ENCODE assay signal across 18 cellular contexts in genomic region chr12:116416161-116416560, GRCh38.
A peak's percentile ranks its signal among the peaks of the same experiment; 100 is the strongest.
DNase-seq lines count a peak whose midpoint lies in the region; ATAC-seq and TF ChIP-seq lines count a peak whose summit lies in the region.
"Had no signal": no experiment of that assay in that cellular context is flagged by ENCODE, and none has a peak within 500 bp of the region (broad histone marks: within the 10 kb centered on the region; RNA-seq: fewer than 3 reads in every experiment).

No MANE protein-coding gene starts in this region.

- H4K20me1 ChIP-seq in IMR-90 (ENCODE audit: insufficient read depth, low read length) = no peaks in the 10 kb centered on the region
- H4K20me1 ChIP-seq: BLaER1 treated with 17β-estradiol and CSF1 and Interleukin-3, amounts not matched to agents 10 nM and 100 nM had no signal

- no peak overlapping the region for H3K56ac ChIP-seq in IMR-90 (ENCODE audit: extremely low read depth, insufficient read depth, low read length)

- POLR2A ChIA-PET in IMR-90 (lab: Charles Lee; ENCODE audit: unreplicated experiment) = no interaction called here

- in situ Hi-C loops in IMR-90 (cut with MboI; ENCODE audit: low sequenced_read_pairs) = no loop called here

- intact Hi-C loops in IMR-90 (cut with micrococcal nuclease) (no loop called here), ascending aorta (cut with DNase I) (no loop called here)

- H3K4ac ChIP-seq in IMR-90 (ENCODE audit: low read depth, low read length) = 0 out of 2 replicates have a peak overlapping the region, but pooled peaks have one; percentile 1

- H2BK20ac ChIP-seq in IMR-90 (ENCODE audit: low read depth, low read length) = no peak overlapping the region

- TF ChIP-seq POLR2A in IMR-90 (IDR thresholded peaks at IDR 0.05; ENCODE audit: low read depth, low read length) = no peak

- H3K14ac ChIP-seq in IMR-90 (replicated peaks; ENCODE audit: low read depth, low read length) = peak overlapping the region; percentile 63; the same call in 1 of the 2 replicates

- H3K4me3 ChIP-seq in IMR-90 (ENCODE audit: insufficient read depth, low read depth, low read length) (no peak overlapping the region), ascending aorta (no peak overlapping the region)
- H3K4me3 ChIP-seq: BLaER1 treated with 17β-estradiol and CSF1 and Interleukin-3, amounts not matched to agents 10 nM and 100 nM; SJSA1 had no signal

- H3K27ac ChIP-seq in IMR-90 (ENCODE audit: insufficient read depth, low read length) = no peak overlapping the region
- H3K27ac ChIP-seq in ascending aorta = no peak overlapping the region
- H3K27ac ChIP-seq: BLaER1 treated with 17β-estradiol and CSF1 and Interleukin-3, amounts not matched to agents 10 nM and 100 nM; RWPE1; SJSA1 had no signal

- peak overlapping the region; percentile 46; the same call in 1 of the 3 replicates for H2BK15ac ChIP-seq in IMR-90 (ENCODE audit: low read depth, low read length)

- ATAC-seq in IMR-90 (ENCODE audit: low read depth) = peak; percentile 53
- no peak for ATAC-seq in HG03460 (IDR thresholded peaks at IDR 0.05; ENCODE audit: unreplicated experiment)

- H4K91ac ChIP-seq in IMR-90 (ENCODE audit: insufficient read depth, low read depth, low read length) = no peak overlapping the region

- no peak for TF ChIP-seq RAD21 in IMR-90 (IDR thresholded peaks at IDR 0.05; ENCODE audit: low read length)

- H2AFZ ChIP-seq in IMR-90 (replicated peaks; ENCODE audit: low read length, poor library complexity) = no peak overlapping the region

- H4K8ac ChIP-seq in IMR-90 (ENCODE audit: low read depth in 2 of 2, low read length in 2 of 2) = no peak overlapping the region

- H3K23ac ChIP-seq in IMR-90 (ENCODE audit: low read depth, low read length) = no peak overlapping the region

- dilution Hi-C loops in IMR-90 (cut with HindIII; ENCODE audit: low sequenced_read_pairs, unreplicated experiment) = no loop called here

- no peak overlapping the region; the same call in none of the 2 replicates for H2AK5ac ChIP-seq in IMR-90 (ENCODE audit: low read depth, low read length)

- H3K4me1 ChIP-seq in IMR-90 (ENCODE audit: control insufficient read depth, insufficient read depth, low read length) (peaks cover 2% of the 10 kb centered on the region; the same call in 1 of the 2 replicates), ascending aorta (peaks cover 0 to 2% of the 10 kb centered on the region in 2 donors)

- no CpG with 5 or more reads among the region's 4 CpGs for WGBS in IMR-90 (ENCODE audit: extremely low coverage in 2 of 2, insufficient read length in 1 of 2), 2 experiments

- CTCF ChIA-PET in IMR-90 (lab: Yijun Ruan, JAX) = interaction anchor here (0.7 kb wide), 1 partner anchor 1688 kb away, joined by 4 read pairs; no protein-coding TSS in a partner anchor

- no TSS peak for BruUV-seq in IMR-90 (replicated peaks; lab: Mats Ljungman, UMichigan)

- H2AK9ac ChIP-seq in IMR-90 (replicated peaks; ENCODE audit: low read depth, low read length, poor library complexity) = no peak overlapping the region

- H2BK5ac ChIP-seq in IMR-90 (ENCODE audit: low read depth, low read length, poor library complexity, severe bottlenecking) = no peak overlapping the region

- DNase-seq in ELR (ENCODE audit: low read depth) (peak; percentile 28), IMR-90 (no peak), hepatic stellate cell (ENCODE audit: low spot score) (peak; percentile 25), renal cortical epithelial cell (ENCODE audit: low read depth) (peak; percentile 13), NCI-H748 treated with DMSO at 0.1 percent for 48 hours (lab: John Stamatoyannopoulos, UW) (no peak), NCI-H128 (lab: John Stamatoyannopoulos, UW; ENCODE audit: unreplicated experiment) (no peak), ascending aorta (ENCODE audit: low spot score in 2 of 2) (no peak)
- DNase-seq: DMS153, GDM1, MV-4-11, NCI-H1436, NCI-H2029 treated with DMSO at 0.1 percent for 48 hours, NCI-H524 treated with DMSO at 0.1 percent for 48 hours, SW 1271 had no signal

- no peak overlapping the region for H4K5ac ChIP-seq in IMR-90 (ENCODE audit: low read depth, low read length)

- H3K18ac ChIP-seq in IMR-90 (ENCODE audit: low read depth, low read length) = no peak overlapping the region

- no peak overlapping the region for H3K4me2 ChIP-seq in IMR-90 (ENCODE audit: low read depth, low read length)
- H3K4me2 ChIP-seq: BLaER1 treated with 17β-estradiol and CSF1 and Interleukin-3, amounts not matched to agents 10 nM and 100 nM had no signal

- no peaks in the 10 kb centered on the region for H3K36me3 ChIP-seq in IMR-90 (ENCODE audit: control insufficient read depth, insufficient read depth, low read length)
- no peaks in the 10 kb centered on the region for H3K36me3 ChIP-seq in ascending aorta
- H3K36me3 ChIP-seq: BLaER1 treated with 17β-estradiol and CSF1 and Interleukin-3, amounts not matched to agents 10 nM and 100 nM; SJSA1 had no signal

- H3K9ac ChIP-seq in IMR-90 (ENCODE audit: low read depth, low read length) = no peak overlapping the region
- H3K9ac ChIP-seq: BLaER1 treated with 17β-estradiol and CSF1 and Interleukin-3, amounts not matched to agents 10 nM and 100 nM had no signal

- H3K79me1 ChIP-seq in IMR-90 (ENCODE audit: low read depth in 1 of 2, low read length in 2 of 2) = no peaks in the 10 kb centered on the region

- no peak overlapping the region for H2BK120ac ChIP-seq in IMR-90 (ENCODE audit: low read depth, low read length)

- H3K9me3 ChIP-seq in IMR-90 (ENCODE audit: control insufficient read depth, insufficient read depth, low read length) = no peaks in the 10 kb centered on the region
- no peaks in the 10 kb centered on the region for H3K9me3 ChIP-seq in ascending aorta
- H3K9me3 ChIP-seq: BLaER1 treated with 17β-estradiol and CSF1 and Interleukin-3, amounts not matched to agents 10 nM and 100 nM had no signal

- H3K9me1 ChIP-seq in IMR-90 (ENCODE audit: insufficient read depth, low read length) = peaks cover 5% of the 10 kb centered on the region; the same call in 1 of the 2 replicates

- TF ChIP-seq CTCF in IMR-90 (conservative IDR thresholded peaks at IDR 0.05; ENCODE audit: low read depth, low read length) (no peak), ascending aorta (IDR thresholded peaks at IDR 0.05) (no peak)

- H3K27me3 ChIP-seq in IMR-90 (ENCODE audit: control insufficient read depth, insufficient read depth, low read length) (no peaks in the 10 kb centered on the region; the same call in 1 of the 2 replicates), ascending aorta (no peaks in the 10 kb centered on the region)
- H3K27me3 ChIP-seq: BLaER1 treated with 17β-estradiol and CSF1 and Interleukin-3, amounts not matched to agents 10 nM and 100 nM; SJSA1 had no signal

TF ChIP-seq in IMR-90, 13 proteins besides CTCF, POLR2A, EP300 and RAD21:
- TF ChIP-seq CEBPB (IDR thresholded peaks at IDR 0.05; ENCODE audit: low read depth, low read length) = no peak
- TF ChIP-seq USF2 (IDR thresholded peaks at IDR 0.05; ENCODE audit: low read depth, low read length) = no peak
- TF ChIP-seq BHLHE40 (IDR thresholded peaks at IDR 0.05; ENCODE audit: low read depth, low read length) = no peak
- TF ChIP-seq MAZ (IDR thresholded peaks at IDR 0.05; ENCODE audit: borderline replicate concordance, low read depth, low read length) = no peak
- TF ChIP-seq FOS (IDR thresholded peaks at IDR 0.05; ENCODE audit: low read depth, low read length) = no peak
- no peak for TF ChIP-seq SMC3 (IDR thresholded peaks at IDR 0.05; ENCODE audit: low read depth, low read length)
- no peak for TF ChIP-seq ELK1 (IDR thresholded peaks at IDR 0.05; ENCODE audit: borderline replicate concordance, low read depth, low read length)
- TF ChIP-seq RFX5 (IDR thresholded peaks at IDR 0.05; ENCODE audit: low read depth, low read length) = no peak
- TF ChIP-seq MXI1 (IDR thresholded peaks at IDR 0.05; ENCODE audit: borderline replicate concordance, low read depth, low read length) = no peak

Comparison
In these comparisons a context has a peak if more than half of its experiments do, and no peak if none do; other contexts are left out.
1. DNase-seq: peak in ELR (single experiment), hepatic stellate cell (single experiment) and renal cortical epithelial cell (single experiment); none in IMR-90 (single experiment), NCI-H748 treated with DMSO at 0.1 percent for 48 hours (single experiment), NCI-H128 (single experiment) and ascending aorta (0 of 2).